In the genomic region with DNA sequence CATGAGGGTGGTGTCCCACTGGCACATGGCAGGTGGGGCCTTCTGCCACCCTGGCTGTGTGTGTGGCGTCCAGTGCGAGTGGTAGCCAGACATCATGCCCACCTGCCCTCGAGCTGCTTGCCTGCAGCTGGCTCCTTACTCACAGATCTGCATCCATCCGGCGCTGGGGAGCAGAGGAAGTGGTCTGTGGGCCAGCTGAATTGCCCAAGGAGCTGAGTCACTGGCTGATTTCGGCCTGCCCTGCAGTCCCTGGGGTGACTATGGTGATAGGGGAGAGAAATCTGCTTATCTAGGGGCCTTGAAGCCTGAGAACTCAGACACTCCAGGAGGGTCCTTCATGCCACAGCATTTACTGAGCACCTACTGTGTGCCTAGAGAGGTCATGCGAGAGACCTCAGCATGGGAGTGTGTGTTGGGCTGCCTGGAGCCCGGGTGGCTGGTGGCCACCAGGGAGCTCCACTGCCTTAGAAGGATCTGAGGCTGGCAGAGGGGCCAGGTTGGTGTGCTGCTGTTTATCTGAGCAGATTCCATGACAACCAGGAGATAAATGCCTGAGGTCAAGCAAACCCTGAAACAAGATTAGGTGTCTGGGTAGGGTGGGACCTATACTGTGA, we compare ENCODE assay signal across 1 cellular context.
TF ChIP-seq lines count a peak whose summit lies in the region.

No MANE protein-coding gene starts in this region.

TF ChIP-seq in GM23338, 12 proteins besides CTCF, POLR2A, EP300 and RAD21 (continued from another document):
- TF ChIP-seq, protein P1, sequence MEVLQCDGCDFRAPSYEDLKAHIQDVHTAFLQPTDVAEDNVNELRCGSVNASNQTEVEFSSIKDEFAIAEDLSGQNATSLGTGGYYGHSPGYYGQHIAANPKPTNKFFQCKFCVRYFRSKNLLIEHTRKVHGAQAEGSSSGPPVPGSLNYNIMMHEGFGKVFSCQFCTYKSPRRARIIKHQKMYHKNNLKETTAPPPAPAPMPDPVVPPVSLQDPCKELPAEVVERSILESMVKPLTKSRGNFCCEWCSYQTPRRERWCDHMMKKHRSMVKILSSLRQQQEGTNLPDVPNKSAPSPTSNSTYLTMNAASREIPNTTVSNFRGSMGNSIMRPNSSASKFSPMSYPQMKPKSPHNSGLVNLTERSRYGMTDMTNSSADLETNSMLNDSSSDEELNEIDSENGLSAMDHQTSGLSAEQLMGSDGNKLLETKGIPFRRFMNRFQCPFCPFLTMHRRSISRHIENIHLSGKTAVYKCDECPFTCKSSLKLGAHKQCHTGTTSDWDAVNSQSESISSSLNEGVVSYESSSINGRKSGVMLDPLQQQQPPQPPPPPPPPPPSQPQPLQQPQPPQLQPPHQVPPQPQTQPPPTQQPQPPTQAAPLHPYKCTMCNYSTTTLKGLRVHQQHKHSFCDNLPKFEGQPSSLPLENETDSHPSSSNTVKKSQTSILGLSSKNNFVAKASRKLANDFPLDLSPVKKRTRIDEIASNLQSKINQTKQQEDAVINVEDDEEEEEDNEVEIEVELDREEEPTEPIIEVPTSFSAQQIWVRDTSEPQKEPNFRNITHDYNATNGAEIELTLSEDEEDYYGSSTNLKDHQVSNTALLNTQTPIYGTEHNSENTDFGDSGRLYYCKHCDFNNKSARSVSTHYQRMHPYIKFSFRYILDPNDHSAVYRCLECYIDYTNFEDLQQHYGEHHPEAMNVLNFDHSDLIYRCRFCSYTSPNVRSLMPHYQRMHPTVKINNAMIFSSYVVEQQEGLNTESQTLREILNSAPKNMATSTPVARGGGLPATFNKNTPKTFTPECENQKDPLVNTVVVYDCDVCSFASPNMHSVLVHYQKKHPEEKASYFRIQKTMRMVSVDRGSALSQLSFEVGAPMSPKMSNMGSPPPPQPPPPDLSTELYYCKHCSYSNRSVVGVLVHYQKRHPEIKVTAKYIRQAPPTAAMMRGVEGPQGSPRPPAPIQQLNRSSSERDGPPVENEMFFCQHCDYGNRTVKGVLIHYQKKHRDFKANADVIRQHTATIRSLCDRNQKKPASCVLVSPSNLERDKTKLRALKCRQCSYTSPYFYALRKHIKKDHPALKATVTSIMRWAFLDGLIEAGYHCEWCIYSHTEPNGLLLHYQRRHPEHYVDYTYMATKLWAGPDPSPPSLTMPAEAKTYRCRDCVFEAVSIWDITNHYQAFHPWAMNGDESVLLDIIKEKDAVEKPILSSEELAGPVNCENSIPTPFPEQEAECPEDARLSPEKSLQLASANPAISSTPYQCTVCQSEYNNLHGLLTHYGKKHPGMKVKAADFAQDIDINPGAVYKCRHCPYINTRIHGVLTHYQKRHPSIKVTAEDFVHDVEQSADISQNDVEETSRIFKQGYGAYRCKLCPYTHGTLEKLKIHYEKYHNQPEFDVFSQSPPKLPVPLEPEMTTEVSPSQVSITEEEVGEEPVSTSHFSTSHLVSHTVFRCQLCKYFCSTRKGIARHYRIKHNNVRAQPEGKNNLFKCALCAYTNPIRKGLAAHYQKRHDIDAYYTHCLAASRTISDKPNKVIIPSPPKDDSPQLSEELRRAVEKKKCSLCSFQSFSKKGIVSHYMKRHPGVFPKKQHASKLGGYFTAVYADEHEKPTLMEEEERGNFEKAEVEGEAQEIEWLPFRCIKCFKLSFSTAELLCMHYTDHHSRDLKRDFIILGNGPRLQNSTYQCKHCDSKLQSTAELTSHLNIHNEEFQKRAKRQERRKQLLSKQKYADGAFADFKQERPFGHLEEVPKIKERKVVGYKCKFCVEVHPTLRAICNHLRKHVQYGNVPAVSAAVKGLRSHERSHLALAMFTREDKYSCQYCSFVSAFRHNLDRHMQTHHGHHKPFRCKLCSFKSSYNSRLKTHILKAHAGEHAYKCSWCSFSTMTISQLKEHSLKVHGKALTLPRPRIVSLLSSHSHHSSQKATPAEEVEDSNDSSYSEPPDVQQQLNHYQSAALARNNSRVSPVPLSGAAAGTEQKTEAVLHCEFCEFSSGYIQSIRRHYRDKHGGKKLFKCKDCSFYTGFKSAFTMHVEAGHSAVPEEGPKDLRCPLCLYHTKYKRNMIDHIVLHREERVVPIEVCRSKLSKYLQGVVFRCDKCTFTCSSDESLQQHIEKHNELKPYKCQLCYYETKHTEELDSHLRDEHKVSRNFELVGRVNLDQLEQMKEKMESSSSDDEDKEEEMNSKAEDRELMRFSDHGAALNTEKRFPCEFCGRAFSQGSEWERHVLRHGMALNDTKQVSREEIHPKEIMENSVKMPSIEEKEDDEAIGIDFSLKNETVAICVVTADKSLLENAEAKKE (CRISPR knock-in tag; IDR thresholded peaks at IDR 0.05), result no peak
- no peak for TF ChIP-seq NANOG (IDR thresholded peaks at IDR 0.05; ENCODE audit: borderline replicate concordance)
- no peak for TF ChIP-seq EZH2 (IDR thresholded peaks at IDR 0.05; ENCODE audit: low read depth, unreplicated experiment)
- TF ChIP-seq, protein P2, sequence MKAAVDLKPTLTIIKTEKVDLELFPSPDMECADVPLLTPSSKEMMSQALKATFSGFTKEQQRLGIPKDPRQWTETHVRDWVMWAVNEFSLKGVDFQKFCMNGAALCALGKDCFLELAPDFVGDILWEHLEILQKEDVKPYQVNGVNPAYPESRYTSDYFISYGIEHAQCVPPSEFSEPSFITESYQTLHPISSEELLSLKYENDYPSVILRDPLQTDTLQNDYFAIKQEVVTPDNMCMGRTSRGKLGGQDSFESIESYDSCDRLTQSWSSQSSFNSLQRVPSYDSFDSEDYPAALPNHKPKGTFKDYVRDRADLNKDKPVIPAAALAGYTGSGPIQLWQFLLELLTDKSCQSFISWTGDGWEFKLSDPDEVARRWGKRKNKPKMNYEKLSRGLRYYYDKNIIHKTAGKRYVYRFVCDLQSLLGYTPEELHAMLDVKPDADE (IDR thresholded peaks at IDR 0.05), result no peak
